In genomic region chr3:58585005-58585786, GRCh38 we compare ENCODE assay signal across 8 cellular contexts. TPM values are rescaled to one million over a fixed set of nuclear protein-coding genes. Genes with fewer than 3 reads are reported as not detected.
A peak's percentile ranks its signal among the peaks of the same experiment; 100 is the strongest.
DNase-seq lines count a peak whose midpoint lies in the region; ATAC-seq and TF ChIP-seq lines count a peak whose summit lies in the region.

No MANE protein-coding gene starts in this region.

- peaks cover 0 to 28% (median 11%) of the 10 kb centered on the region in 4 donors for H3K27me3 ChIP-seq in esophagus muscularis mucosa
- H3K27me3 ChIP-seq in muscle layer of colon (ENCODE audit: control insufficient read depth in 1 of 2, insufficient read depth in 2 of 2, low read length in 2 of 2), result peaks cover 7 to 21% of the 10 kb centered on the region in 2 donors

- H3K36me3 ChIP-seq in esophagus muscularis mucosa (no peaks in the 10 kb centered on the region), muscle layer of colon (ENCODE audit: insufficient read depth, low read length) (no peaks in the 10 kb centered on the region)

- WGBS in esophagus muscularis mucosa, result 3% methylated on average over 24 of the region's 46 CpGs

- peak overlapping the region; percentile 78 to 87 (median 80) for H3K27ac ChIP-seq in esophagus muscularis mucosa (replicated peaks in 1 of 4)
- peak overlapping the region; percentile 74 for H3K27ac ChIP-seq in muscle layer of colon (ENCODE audit: low read depth, low read length)

- ATAC-seq in GM19043 (IDR thresholded peaks at IDR 0.05; ENCODE audit: low read depth, unreplicated experiment), result peak; percentile 68
- peak; percentile 94 for ATAC-seq in HG03457 (IDR thresholded peaks at IDR 0.05; ENCODE audit: unreplicated experiment)

- DNase-seq in AG10803 (ENCODE audit: low read depth) (peak; percentile 65), NCI-H82 treated with DMSO at 0.1 percent for 48 hours (lab: John Stamatoyannopoulos, UW; ENCODE audit: unreplicated experiment) (peak; percentile 43), esophagus muscularis mucosa (ENCODE audit: extremely low spot score) (peak; percentile 96)
- peak; percentile 64 for DNase-seq in activated T-cell treated with anti-CD3 and anti-CD28 coated beads, Interleukin-2, amount 50 U/mL, for 1 hour
- DNase-seq in stimulated activated CD8-positive, alpha-beta memory T cell treated with anti-CD3 and anti-CD28 coated beads, Interleukin-7, amount 100 ng/mL, for 48 hours (ENCODE audit: extremely low read depth in 1 of 2, low read depth in 1 of 2), result peak; percentile 23 to 33

- H3K4me3 ChIP-seq in AG10803 (ENCODE audit: low read length) (peak overlapping the region; percentile 72), esophagus muscularis mucosa (peak overlapping the region; percentile 56 to 63 (median 60)), muscle layer of colon (ENCODE audit: low read depth in 1 of 2, low read length in 2 of 2) (peak overlapping the region; percentile 78 to 93)

- H3K9me3 ChIP-seq in esophagus muscularis mucosa (no peaks in the 10 kb centered on the region), muscle layer of colon (ENCODE audit: low read length) (no peaks in the 10 kb centered on the region)

- no peak for TF ChIP-seq POLR2A in esophagus muscularis mucosa (IDR thresholded peaks at IDR 0.05; ENCODE audit: low read depth)

- H3K9ac ChIP-seq in muscle layer of colon (ENCODE audit: low read length), result peak overlapping the region; percentile 47

- TF ChIP-seq CTCF in AG10803 (conservative IDR thresholded peaks at IDR 0.05; ENCODE audit: low read length) (peak; percentile 71), esophagus muscularis mucosa (IDR thresholded peaks at IDR 0.05) (peak; percentile 62 to 99 (median 67))

- intact Hi-C loops in esophagus muscularis mucosa (cut with DNase I), result loop anchor here (5.0 kb wide), 1 partner anchor 42 kb away; no protein-coding TSS in a partner anchor

- H3K4me1 ChIP-seq in esophagus muscularis mucosa, result peaks cover 21 to 36% (median 26%) of the 10 kb centered on the region in 4 donors
- peaks cover 8% of the 10 kb centered on the region for H3K4me1 ChIP-seq in muscle layer of colon (ENCODE audit: insufficient read depth, low read length)

- TF ChIP-seq EP300 in esophagus muscularis mucosa (IDR thresholded peaks at IDR 0.05), result peak; percentile 73

RNA-seq across cellular contexts. Expression of gene FAM107A, which starts 8.0 kb away (rescaled TPM):
- 100 to 1,000 TPM in 2 of 4 donors, 10 to 100 TPM in 2; 35.7 to 107 (median 92.7) TPM for total RNA-seq in esophagus muscularis mucosa

RNA-seq across cellular contexts. Expression of gene ACOX2, which starts 48.2 kb away (rescaled TPM):
- total RNA-seq in esophagus muscularis mucosa, result 10 to 100 TPM; 18.3 to 28.9 (median 20.2) TPM

Comparison
In these comparisons a context has a peak if more than half of its experiments do, and no peak if none do; other contexts are left out.
1. Peak in every context shown above with its lines: DNase-seq, ATAC-seq, H3K4me3 ChIP-seq and H3K27ac ChIP-seq.
2. DNase-seq: peak in every context shown above with its lines; median percentile 96 in esophagus muscularis mucosa; 65 in AG10803; 64 in activated T-cell treated with anti-CD3 and anti-CD28 coated beads, Interleukin-2, amount 50 U/mL, for 1 hour; 43 in NCI-H82 treated with DMSO at 0.1 percent for 48 hours; 28 in stimulated activated CD8-positive, alpha-beta memory T cell treated with anti-CD3 and anti-CD28 coated beads, Interleukin-7, amount 100 ng/mL, for 48 hours.